In genomic region chr17:59355695-59356323, GRCh38 we compare ENCODE assay signal across 14 cellular contexts. TPM values are rescaled to one million over a fixed set of nuclear protein-coding genes. Genes with fewer than 3 reads are reported as not detected.
DNase-seq lines count a peak whose midpoint lies in the region; ATAC-seq and TF ChIP-seq lines count a peak whose summit lies in the region.
"Had no signal": no experiment of that assay in that cellular context is flagged by ENCODE, and none has a peak within 500 bp of the region (broad histone marks: within the 10 kb centered on the region; RNA-seq: fewer than 3 reads in every experiment).

No MANE protein-coding gene starts in this region.

- H3K4me1 ChIP-seq in smooth muscle cell (ENCODE audit: low read depth) (peaks cover 5% of the 10 kb centered on the region), esophagus squamous epithelium (peaks cover 4 to 86% (median 19%) of the 10 kb centered on the region in 3 donors)

- H3K9me3 ChIP-seq in smooth muscle cell (replicated peaks; ENCODE audit: low read depth) (no peaks in the 10 kb centered on the region), esophagus squamous epithelium (no peaks in the 10 kb centered on the region)

- TF ChIP-seq CTCF in smooth muscle cell (IDR thresholded peaks at IDR 0.05; ENCODE audit: borderline replicate concordance, insufficient read depth, poor library complexity, severe bottlenecking) (no peak), esophagus squamous epithelium (IDR thresholded peaks at IDR 0.05) (no peak)

- no peak overlapping the region for H2AFZ ChIP-seq in smooth muscle cell (ENCODE audit: low read depth)

- H3K4me3 Mint-ChIP-seq in activated naive CD8-positive, alpha-beta T cell = no peak overlapping the region
- no peak overlapping the region for H3K4me3 Mint-ChIP-seq in activated naive CD8-positive, alpha-beta T cell treated with anti-CD3 and anti-CD28 coated beads, Interleukin-2, amount 50 U/mL, for 24 hours

- H3K27ac ChIP-seq in smooth muscle cell (ENCODE audit: low read depth) (no peak overlapping the region), esophagus squamous epithelium (peak overlapping the region in 2 of 4 donors; percentile 1 to 57)

- no peaks in the 10 kb centered on the region for H4K20me1 ChIP-seq in smooth muscle cell (ENCODE audit: low read depth)

- 68% methylated on average over 4 of the region's 4 CpGs for WGBS in smooth muscle cell (ENCODE audit: low lambda C conversion rate)
- 67 to 68% methylated on average over 4 of the region's 4 CpGs for WGBS in esophagus squamous epithelium, 2 donors

- no peaks in the 10 kb centered on the region for H3K27me3 Mint-ChIP-seq in activated naive CD8-positive, alpha-beta T cell
- H3K27me3 Mint-ChIP-seq in activated naive CD8-positive, alpha-beta T cell treated with anti-CD3 and anti-CD28 coated beads, Interleukin-2, amount 50 U/mL, for 24 hours = no peaks in the 10 kb centered on the region

- H3F3A ChIP-seq in smooth muscle cell (ENCODE audit: low read depth) = peaks cover 4% of the 10 kb centered on the region

- H3K36me3 ChIP-seq in smooth muscle cell (ENCODE audit: low read depth) = no peaks in the 10 kb centered on the region
- peaks cover 0 to 37% (median 0%) of the 10 kb centered on the region in 3 donors for H3K36me3 ChIP-seq in esophagus squamous epithelium

- peaks cover 87% of the 10 kb centered on the region for H3K4me1 Mint-ChIP-seq in activated naive CD8-positive, alpha-beta T cell (ENCODE audit: low read depth)
- H3K4me1 Mint-ChIP-seq in activated naive CD8-positive, alpha-beta T cell treated with anti-CD3 and anti-CD28 coated beads, Interleukin-2, amount 50 U/mL, for 24 hours = peaks cover 72% of the 10 kb centered on the region

- intact Hi-C loops in Right ventricle myocardium superior (cut with DNase I) = no loop called here
- intact Hi-C loops in esophagus squamous epithelium (cut with DNase I) = no loop called here

- ATAC-seq in activated naive CD8-positive, alpha-beta T cell treated with anti-CD3 and anti-CD28 coated beads, Interleukin-2, amount 50 U/mL, for 24 hours = no peak
- ATAC-seq in Right ventricle myocardium superior (ENCODE audit: poor library complexity) = peak; percentile 41
- ATAC-seq: esophagus mucosa had no signal

- peaks cover 24% of the 10 kb centered on the region for H3K36me3 Mint-ChIP-seq in activated naive CD8-positive, alpha-beta T cell
- H3K36me3 Mint-ChIP-seq in activated naive CD8-positive, alpha-beta T cell treated with anti-CD3 and anti-CD28 coated beads, Interleukin-2, amount 50 U/mL, for 24 hours (ENCODE audit: low read depth) = peaks cover 9% of the 10 kb centered on the region

- H3K9ac ChIP-seq in smooth muscle cell (ENCODE audit: low read depth) = no peak overlapping the region

- H3K27me3 ChIP-seq in smooth muscle cell (ENCODE audit: low read depth) (no peaks in the 10 kb centered on the region), esophagus squamous epithelium (no peaks in the 10 kb centered on the region)

- peak overlapping the region; percentile 16 for H3K27ac Mint-ChIP-seq in activated naive CD8-positive, alpha-beta T cell
- H3K27ac Mint-ChIP-seq in activated naive CD8-positive, alpha-beta T cell treated with anti-CD3 and anti-CD28 coated beads, Interleukin-2, amount 50 U/mL, for 24 hours = no peak overlapping the region
- H3K27ac Mint-ChIP-seq: activated T-helper 2 cell treated with anti-CD3 and anti-CD28 coated beads, Interferon-gamma antibody, Interleukin-2, Interleukin-4, amounts not matched to agents 10 μg/mL and 5 μg/mL and 100 μg/mL, durations not matched to agents 14 hours and 24 hours and 36 hours had no signal

- DNase-seq in activated naive CD8-positive, alpha-beta T cell treated with anti-CD3 and anti-CD28 coated beads, Interleukin-2, amount 50 U/mL, for 24 hours = no peak
- no peak for DNase-seq in Right ventricle myocardium superior
- peak; percentile 94 for DNase-seq in pons (ENCODE audit: low spot score)
- DNase-seq in smooth muscle cell (lab: John Stamatoyannopoulos, UW; ENCODE audit: unreplicated experiment) = no peak
- no peak for DNase-seq in stimulated activated naive CD4-positive, alpha-beta T cell (lab: John Stamatoyannopoulos, UW)
- no peak for DNase-seq in esophagus squamous epithelium (lab: John Stamatoyannopoulos, UW)
- no peak for DNase-seq in NCI-H1092 treated with DMSO at 0.1 percent for 48 hours (lab: John Stamatoyannopoulos, UW)
- DNase-seq: activated CD4-positive, alpha-beta T cell treated with anti-CD3 and anti-CD28 coated beads, Interleukin-2, amount 50 U/mL, for 48 hours; NCI-H1105; retina; RPMI8226 had no signal

- H3K9me3 Mint-ChIP-seq in activated naive CD8-positive, alpha-beta T cell (ENCODE audit: low read depth) = no peaks in the 10 kb centered on the region
- no peaks in the 10 kb centered on the region for H3K9me3 Mint-ChIP-seq in activated naive CD8-positive, alpha-beta T cell treated with anti-CD3 and anti-CD28 coated beads, Interleukin-2, amount 50 U/mL, for 24 hours

- no peak for TF ChIP-seq POLR2A in esophagus squamous epithelium (IDR thresholded peaks at IDR 0.05)

- H3K4me2 ChIP-seq in smooth muscle cell = no peak overlapping the region

- no peak overlapping the region for H3K4me3 ChIP-seq in smooth muscle cell
- H3K4me3 ChIP-seq in esophagus squamous epithelium = no peak overlapping the region

- no peaks in the 10 kb centered on the region for H3K79me2 ChIP-seq in smooth muscle cell (ENCODE audit: low read depth)

RNA-seq across cellular contexts. Expression of gene YPEL2, which starts 24.4 kb away (rescaled TPM):
- total RNA-seq in Right ventricle myocardium superior (28.9 TPM), smooth muscle cell (8.0 and 9.6 TPM in 2 replicates), esophagus squamous epithelium (10 to 100 TPM in 2 of 4 donors, 1 to 10 TPM in 2; 5.5 to 18.3 (median 11.2) TPM)
- 4.0 and 8.2 TPM in 2 replicates for polyA plus RNA-seq in smooth muscle cell
